23 cellular contexts compared by ENCODE assay signal in the genomic region with DNA sequence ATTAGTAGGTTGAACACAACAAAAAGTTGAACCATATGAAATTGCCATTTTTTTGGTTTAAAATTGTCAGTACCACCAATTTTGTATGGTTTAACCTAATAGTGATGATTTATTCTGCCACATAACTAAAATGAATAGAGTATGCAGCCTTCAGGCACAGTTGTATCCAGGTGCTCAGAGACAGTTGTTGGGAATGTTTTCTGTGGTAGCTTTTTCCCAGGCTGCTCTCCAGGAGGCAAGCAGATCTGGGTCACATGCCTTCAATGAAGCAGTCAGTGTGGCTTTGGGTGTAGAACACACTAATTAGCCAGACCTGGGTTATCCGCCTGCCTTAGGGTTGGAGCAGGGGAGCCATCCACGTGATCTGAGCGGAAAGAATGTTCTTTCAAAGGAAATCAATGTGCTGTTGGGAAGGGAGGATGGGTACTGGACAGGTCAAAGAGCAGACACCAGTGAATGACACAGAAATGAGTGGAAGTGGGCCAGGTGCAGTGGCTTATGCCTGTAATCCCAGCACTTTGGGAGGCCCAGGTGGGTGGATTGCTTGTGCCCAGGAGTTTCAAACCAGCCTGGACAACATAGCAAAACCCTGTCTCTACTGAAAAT. TPM values are rescaled to one million over a fixed set of nuclear protein-coding genes. Genes with fewer than 3 reads are reported as not detected.
DNase-seq lines count a peak whose midpoint lies in the region; ATAC-seq and TF ChIP-seq lines count a peak whose summit lies in the region.
"Had no signal": no experiment of that assay in that cellular context is flagged by ENCODE, and none has a peak within 500 bp of the region (broad histone marks: within the 10 kb centered on the region; RNA-seq: fewer than 3 reads in every experiment).

No MANE protein-coding gene starts in this region.

- no peak overlapping the region for H3K4me3 Mint-ChIP-seq in central memory CD8-positive, alpha-beta T cell
- H3K4me3 Mint-ChIP-seq in glutamatergic neuron (ENCODE audit: unreplicated experiment): no peak overlapping the region
- H3K4me3 Mint-ChIP-seq: CD4-positive, CD25-positive, alpha-beta regulatory T cell had no signal

- H3K9me2 ChIP-seq in MM.1S (replicated peaks; ENCODE audit: insufficient read depth, low read length): no peaks in the 10 kb centered on the region

- H3K27me3 ChIP-seq in osteoblast (ENCODE audit: insufficient read depth, low read length) (no peaks in the 10 kb centered on the region), MM.1S (replicated peaks; ENCODE audit: insufficient read depth, low read length) (no peaks in the 10 kb centered on the region)
- H3K27me3 ChIP-seq: BE2C had no signal

- H3K79me2 ChIP-seq in osteoblast (ENCODE audit: insufficient read depth, low read length): no peaks in the 10 kb centered on the region
- no peaks in the 10 kb centered on the region for H3K79me2 ChIP-seq in MM.1S (ENCODE audit: low read length)

- no peaks in the 10 kb centered on the region for H3K4me1 Mint-ChIP-seq in central memory CD8-positive, alpha-beta T cell
- H3K4me1 Mint-ChIP-seq in glutamatergic neuron (ENCODE audit: low read depth, unreplicated experiment): peaks cover 7% of the 10 kb centered on the region
- H3K4me1 Mint-ChIP-seq: CD4-positive, CD25-positive, alpha-beta regulatory T cell had no signal

- peaks cover 3% of the 10 kb centered on the region for H4K20me1 ChIP-seq in osteoblast (ENCODE audit: insufficient read depth, low read length)
- no peaks in the 10 kb centered on the region for H4K20me1 ChIP-seq in MM.1S (ENCODE audit: insufficient read depth, low read length)

- peaks cover 33% of the 10 kb centered on the region for H3K36me3 Mint-ChIP-seq in central memory CD8-positive, alpha-beta T cell (ENCODE audit: insufficient read depth)
- peaks cover 12% of the 10 kb centered on the region for H3K36me3 Mint-ChIP-seq in glutamatergic neuron (ENCODE audit: unreplicated experiment)

- no peaks in the 10 kb centered on the region for H3K9me3 Mint-ChIP-seq in central memory CD8-positive, alpha-beta T cell
- peaks cover 20% of the 10 kb centered on the region for H3K9me3 Mint-ChIP-seq in glutamatergic neuron (ENCODE audit: unreplicated experiment)
- H3K9me3 Mint-ChIP-seq: CD4-positive, CD25-positive, alpha-beta regulatory T cell had no signal

- H3F3A ChIP-seq in MM.1S (ENCODE audit: insufficient read depth, low read length): no peaks in the 10 kb centered on the region

- no peak overlapping the region for H3K9ac ChIP-seq in MM.1S (ENCODE audit: low read length)
- H3K9ac ChIP-seq: GM23248, KMS-11 had no signal

- no peak overlapping the region for H3K4me3 ChIP-seq in osteoblast (ENCODE audit: insufficient read depth, low read length)
- H3K4me3 ChIP-seq in MM.1S (ENCODE audit: low read length): no peak overlapping the region
- H3K4me3 ChIP-seq: GM12878, GM23248, HAP-1 had no signal

- H3K9me3 ChIP-seq in osteoblast (ENCODE audit: low read depth, low read length) (no peaks in the 10 kb centered on the region), MM.1S (replicated peaks; ENCODE audit: insufficient read depth, low read length) (no peaks in the 10 kb centered on the region)
- H3K9me3 ChIP-seq: Caco-2, HAP-1 had no signal

- TF ChIP-seq CTCF in glutamatergic neuron (IDR thresholded peaks at IDR 0.05; ENCODE audit: partially characterized antibody, unreplicated experiment): no peak
- TF ChIP-seq CTCF in osteoblast (IDR thresholded peaks at IDR 0.05; ENCODE audit: extremely low read depth, low read depth, low read length): no peak
- TF ChIP-seq CTCF in MM.1S (IDR thresholded peaks at IDR 0.05; ENCODE audit: low read length): no peak

- no peak overlapping the region for H2AFZ ChIP-seq in osteoblast (ENCODE audit: low read length)
- no peak overlapping the region for H2AFZ ChIP-seq in MM.1S (ENCODE audit: low read length)
- H2AFZ ChIP-seq: GM23248 had no signal

- H3K27me3 Mint-ChIP-seq in central memory CD8-positive, alpha-beta T cell: no peaks in the 10 kb centered on the region
- peaks cover 13% of the 10 kb centered on the region for H3K27me3 Mint-ChIP-seq in glutamatergic neuron (ENCODE audit: unreplicated experiment)
- H3K27me3 Mint-ChIP-seq: CD4-positive, CD25-positive, alpha-beta regulatory T cell had no signal

- peak overlapping the region; percentile 46 for H3K27ac Mint-ChIP-seq in central memory CD8-positive, alpha-beta T cell (ENCODE audit: low read depth)
- peak overlapping the region; percentile 68 for H3K27ac Mint-ChIP-seq in glutamatergic neuron (ENCODE audit: unreplicated experiment)
- H3K27ac Mint-ChIP-seq: CD4-positive, CD25-positive, alpha-beta regulatory T cell had no signal

- H3K36me3 ChIP-seq in osteoblast (ENCODE audit: insufficient read depth, low read length) (peaks cover 41% of the 10 kb centered on the region), MM.1S (replicated peaks; ENCODE audit: insufficient read depth, low read length) (no peaks in the 10 kb centered on the region)

- H3K27ac ChIP-seq in osteoblast (ENCODE audit: low read depth, low read length): no peak overlapping the region
- H3K27ac ChIP-seq in MM.1S (ENCODE audit: low read length): no peak overlapping the region
- H3K27ac ChIP-seq: GM23248, KMS-11 had no signal

- no peak for DNase-seq in central memory CD8-positive, alpha-beta T cell (ENCODE audit: low spot score in 2 of 2)
- no peak for DNase-seq in glutamatergic neuron
- DNase-seq in osteoblast (ENCODE audit: insufficient read length, low spot score, missing footprints): peak; percentile 38
- DNase-seq in RPMI8226: no peak
- no peak for DNase-seq in MM.1S
- no peak for DNase-seq in NCI-H510A (lab: John Stamatoyannopoulos, UW)
- DNase-seq in UCSD-AML1 (lab: John Stamatoyannopoulos, UW; ENCODE audit: unreplicated experiment): no peak
- DNase-seq: BE2C; Caco-2; CD4-positive, CD25-positive, alpha-beta regulatory T cell; DND-41; GM23248; IMR-90; NCI-H1105; NCI-H146; NCI-H2029; NCI-H2227 treated with DMSO at 0.1 percent for 48 hours; NCI-H510A treated with DMSO at 0.1 percent for 48 hours; NCI-H748 treated with DMSO at 0.1 percent for 48 hours had no signal

- H3K4me1 ChIP-seq in osteoblast (ENCODE audit: insufficient read depth, low read length) (no peaks in the 10 kb centered on the region), MM.1S (ENCODE audit: low read length) (no peaks in the 10 kb centered on the region)
- H3K4me1 ChIP-seq: Caco-2 had no signal

- no peak for ATAC-seq in central memory CD8-positive, alpha-beta T cell (replicated peaks; ENCODE audit: extremely low read depth, poor library complexity, severe bottlenecking)
- ATAC-seq: GM12878 had no signal

- H3K4me2 ChIP-seq in osteoblast (ENCODE audit: insufficient read depth, low read length): no peak overlapping the region
- H3K4me2 ChIP-seq in MM.1S (ENCODE audit: low read depth, low read length): no peak overlapping the region
- H3K4me2 ChIP-seq: KMS-11 had no signal

RNA-seq across cellular contexts. Expression of gene MARK4, which starts 28.6 kb away (rescaled TPM):
- total RNA-seq in glutamatergic neuron (ENCODE audit: unreplicated experiment) (110 TPM), osteoblast (16.2 and 18.1 TPM in 2 replicates)

RNA-seq across cellular contexts. Expression of gene EXOC3L2, which starts 34.5 kb away (rescaled TPM):
- not detected for total RNA-seq in glutamatergic neuron (ENCODE audit: unreplicated experiment)
- not detected in 2 replicates for total RNA-seq in osteoblast
- total RNA-seq: A673; Caco-2; CD4-positive, CD25-positive, alpha-beta regulatory T cell; GM12878; GM23248; IMR-90 had no signal

RNA-seq across cellular contexts. Expression of gene CKM, which starts 43.0 kb away (rescaled TPM):
- 0.42 TPM for total RNA-seq in glutamatergic neuron (ENCODE audit: unreplicated experiment)
- total RNA-seq in osteoblast: under 0.01 and 0.36 TPM in 2 replicates
- total RNA-seq: A673; Caco-2; CD4-positive, CD25-positive, alpha-beta regulatory T cell; GM23248; IMR-90 had no signal
